8 cellular contexts compared by ENCODE assay signal in the genomic region with DNA sequence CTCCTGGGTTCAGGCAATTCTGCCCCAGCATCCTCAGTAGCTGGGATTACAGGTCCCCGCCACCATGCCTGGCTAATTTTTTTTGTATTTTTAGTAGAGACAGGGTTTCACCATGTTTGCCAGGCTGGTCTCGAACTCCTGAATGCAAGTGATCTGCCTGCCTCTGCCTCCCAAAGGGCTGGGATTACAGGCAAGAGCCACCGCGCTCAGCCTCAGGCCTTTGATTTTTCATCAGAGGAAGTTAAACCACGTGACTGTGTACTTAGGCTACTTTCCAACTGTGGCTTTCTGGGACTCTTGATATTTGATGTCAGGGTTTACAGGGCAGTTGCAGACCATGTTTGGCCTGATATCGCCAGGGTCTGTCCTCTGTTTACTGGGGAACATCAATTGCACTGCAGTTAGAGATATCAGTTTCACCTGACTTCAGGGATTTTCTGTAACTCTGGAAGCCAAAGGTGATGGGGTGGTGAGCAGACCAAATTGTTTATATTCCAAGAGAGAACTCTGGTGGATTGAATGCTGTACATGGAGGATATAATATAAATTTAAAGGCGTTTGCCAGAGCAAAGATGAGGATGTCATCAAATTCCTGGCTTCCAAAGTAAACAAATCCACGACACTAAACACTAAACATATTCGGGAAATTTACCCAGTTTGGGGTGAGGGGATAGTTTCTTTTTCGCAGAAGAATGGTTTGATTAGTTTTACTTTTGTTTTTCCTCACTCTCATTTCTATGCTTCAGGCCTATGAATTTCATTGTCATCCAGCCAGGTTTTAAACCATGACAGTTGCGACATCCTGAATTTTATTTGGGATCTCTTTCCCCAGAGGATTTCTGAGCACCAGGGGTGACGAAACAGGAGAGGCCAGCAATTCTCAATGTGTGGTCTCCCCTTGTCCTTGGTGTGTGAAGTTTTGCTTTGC. TPM values are rescaled to one million over a fixed set of nuclear protein-coding genes. Genes with fewer than 3 reads are reported as not detected.
A peak's percentile ranks its signal among the peaks of the same experiment; 100 is the strongest.
DNase-seq lines count a peak whose midpoint lies in the region; ATAC-seq, FAIRE-seq and TF ChIP-seq lines count a peak whose summit lies in the region.

No MANE protein-coding gene starts in this region.

- H3K27ac ChIP-seq in CD4-positive, alpha-beta T cell (ENCODE audit: low read depth, low read length): no peak overlapping the region
- H3K27ac ChIP-seq in transverse colon: peak overlapping the region; percentile 44 to 65 (median 52)

- no peaks in the 10 kb centered on the region for H3K9me3 ChIP-seq in CD4-positive, alpha-beta T cell (ENCODE audit: control insufficient read depth, low read length)
- no peaks in the 10 kb centered on the region for H3K9me3 ChIP-seq in transverse colon

- peaks cover 79% of the 10 kb centered on the region for H3K4me1 Mint-ChIP-seq in CD4-positive, alpha-beta T cell (ENCODE audit: low read depth)
- H3K4me1 Mint-ChIP-seq in activated naive CD8-positive, alpha-beta T cell treated with anti-CD3 and anti-CD28 coated beads for 36 hours: peaks cover 44% of the 10 kb centered on the region

- no peak overlapping the region for H3K4me3 ChIP-seq in Jurkat, Clone E6-1 (ENCODE audit: low read length)
- peak overlapping the region in 1 of 4 donors; percentile 2 for H3K4me3 ChIP-seq in transverse colon

- peak; percentile 49 for FAIRE-seq in islet of Langerhans (lab: Jason Lieb, UNC)

- peak overlapping the region; percentile 72 for H3K4me3 Mint-ChIP-seq in CD4-positive, alpha-beta T cell
- H3K4me3 Mint-ChIP-seq in activated naive CD8-positive, alpha-beta T cell treated with anti-CD3 and anti-CD28 coated beads for 36 hours: peak overlapping the region; percentile 49

- peak in 2 of 10 experiments; percentile 4 to 12 for DNase-seq in CD4-positive, alpha-beta T cell
- peak; percentile 48 for DNase-seq in Jurkat, Clone E6-1 (ENCODE audit: low read depth, low spot score)
- peak; percentile 6 for DNase-seq in activated naive CD8-positive, alpha-beta T cell treated with anti-CD3 and anti-CD28 coated beads for 36 hours
- DNase-seq in transverse colon: peak; percentile 39

- H3K27me3 ChIP-seq in CD4-positive, alpha-beta T cell (ENCODE audit: control insufficient read depth, insufficient read depth, low read length): no peaks in the 10 kb centered on the region
- no peaks in the 10 kb centered on the region for H3K27me3 ChIP-seq in transverse colon

- no peak for ATAC-seq in CD4-positive, alpha-beta T cell (ENCODE audit: poor library complexity)
- ATAC-seq in HG02884 (IDR thresholded peaks at IDR 0.05; ENCODE audit: unreplicated experiment) (no peak), GM18505 (IDR thresholded peaks at IDR 0.05; ENCODE audit: unreplicated experiment) (no peak), HG03520 (IDR thresholded peaks at IDR 0.05; ENCODE audit: unreplicated experiment) (no peak)

- H3K36me3 ChIP-seq in transverse colon: peaks cover 0 to 27% (median 11%) of the 10 kb centered on the region in 4 donors

- CTCF ChIA-PET in CD4-positive, alpha-beta T cell (lab: Charles Lee): no interaction called here

- POLR2A ChIA-PET in CD4-positive, alpha-beta T cell (lab: Charles Lee): no interaction called here

- H3K9me3 Mint-ChIP-seq in CD4-positive, alpha-beta T cell: no peaks in the 10 kb centered on the region
- H3K9me3 Mint-ChIP-seq in activated naive CD8-positive, alpha-beta T cell treated with anti-CD3 and anti-CD28 coated beads for 36 hours: no peaks in the 10 kb centered on the region

- H3K36me3 Mint-ChIP-seq in CD4-positive, alpha-beta T cell (ENCODE audit: low read depth): peaks cover 91% of the 10 kb centered on the region
- peaks cover 32% of the 10 kb centered on the region for H3K36me3 Mint-ChIP-seq in activated naive CD8-positive, alpha-beta T cell treated with anti-CD3 and anti-CD28 coated beads for 36 hours

- intact Hi-C loops in CD4-positive, alpha-beta T cell (cut with DNase I, micrococcal nuclease): loop anchor here in 1 of 2 experiments (5.0 kb wide), 2 partner anchors 145 to 580 kb away; partner anchors contain the start of genes CSNK2A1 and SNPH
- intact Hi-C loops in transverse colon (cut with DNase I; ENCODE audit: low total_unique reads): no loop called here

- TF ChIP-seq POLR2A in transverse colon (IDR thresholded peaks at IDR 0.05): no peak
- no peak for TF ChIP-seq POLR2A in GM18505 (IDR thresholded peaks at IDR 0.05; ENCODE audit: borderline replicate concordance, extremely low read depth, insufficient read depth, insufficient read length)

- in situ Hi-C loops in transverse colon (cut with MboI; ENCODE audit: low pct_ligation_motif_present in 1 of 4, low pct_unique_long_range_greater_than_20kb in 1 of 4, low sequenced_read_pairs in 3 of 4): loop anchor here (10.0 to 25.0 kb wide), 4 partner anchors 92 to 340 kb away; partner anchors contain the start of genes NSFL1C (in 2 of the 4) and FAM110A (in 1 of the 4)

- no peak for TF ChIP-seq CTCF in CD4-positive, alpha-beta T cell (IDR thresholded peaks at IDR 0.05)
- TF ChIP-seq CTCF in transverse colon (IDR thresholded peaks at IDR 0.05): no peak

- 29% methylated on average over 6 to 12 of the region's 12 CpGs for WGBS in transverse colon (ENCODE audit: low coverage in 1 of 2), 2 donors

- no peak for TF ChIP-seq EP300 in transverse colon (IDR thresholded peaks at IDR 0.05; ENCODE audit: low read depth)

- H3K27me3 Mint-ChIP-seq in CD4-positive, alpha-beta T cell: no peaks in the 10 kb centered on the region
- H3K27me3 Mint-ChIP-seq in activated naive CD8-positive, alpha-beta T cell treated with anti-CD3 and anti-CD28 coated beads for 36 hours: no peaks in the 10 kb centered on the region

- peak overlapping the region; percentile 57 for H3K27ac Mint-ChIP-seq in CD4-positive, alpha-beta T cell
- H3K27ac Mint-ChIP-seq in activated naive CD8-positive, alpha-beta T cell treated with anti-CD3 and anti-CD28 coated beads for 36 hours: peak overlapping the region; percentile 49

- H3K4me1 ChIP-seq in transverse colon: peaks cover 26 to 57% (median 33%) of the 10 kb centered on the region in 4 donors

RNA-seq across cellular contexts. Expression of gene PSMF1, which starts 4.2 kb away (rescaled TPM):
- total RNA-seq in CD4-positive, alpha-beta T cell: 10 to 100 TPM; 79.9 to 84.2 TPM
- 221 TPM for polyA plus RNA-seq in Jurkat, Clone E6-1 (2012; ENCODE audit: insufficient read depth, insufficient read length)
- 100 to 1,000 TPM; 180 to 192 TPM for total RNA-seq in activated naive CD8-positive, alpha-beta T cell treated with anti-CD3 and anti-CD28 coated beads for 36 hours
- 100 to 1,000 TPM in 3 of 4 donors, 10 to 100 TPM in 1; 55.1 to 173 (median 120) TPM for total RNA-seq in transverse colon
